1 cellular context compared by ENCODE assay signal in genomic region chr17:82439829-82440365, GRCh38.
TF ChIP-seq lines count a peak whose summit lies in the region.

No MANE protein-coding gene starts in this region.

TF ChIP-seq in GM23338, 12 proteins besides CTCF, POLR2A, EP300 and RAD21 (continued from another document):
- TF ChIP-seq, protein P1, sequence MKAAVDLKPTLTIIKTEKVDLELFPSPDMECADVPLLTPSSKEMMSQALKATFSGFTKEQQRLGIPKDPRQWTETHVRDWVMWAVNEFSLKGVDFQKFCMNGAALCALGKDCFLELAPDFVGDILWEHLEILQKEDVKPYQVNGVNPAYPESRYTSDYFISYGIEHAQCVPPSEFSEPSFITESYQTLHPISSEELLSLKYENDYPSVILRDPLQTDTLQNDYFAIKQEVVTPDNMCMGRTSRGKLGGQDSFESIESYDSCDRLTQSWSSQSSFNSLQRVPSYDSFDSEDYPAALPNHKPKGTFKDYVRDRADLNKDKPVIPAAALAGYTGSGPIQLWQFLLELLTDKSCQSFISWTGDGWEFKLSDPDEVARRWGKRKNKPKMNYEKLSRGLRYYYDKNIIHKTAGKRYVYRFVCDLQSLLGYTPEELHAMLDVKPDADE (IDR thresholded peaks at IDR 0.05) = no peak
- TF ChIP-seq ZNF331 (CRISPR knock-in tag; IDR thresholded peaks at IDR 0.05; ENCODE audit: low read depth) (no peak), STAT1 (IDR thresholded peaks at IDR 0.05; ENCODE audit: unreplicated experiment) (no peak), CREB1 (CRISPR knock-in tag; IDR thresholded peaks at IDR 0.05; ENCODE audit: low read depth) (no peak), JUNB (IDR thresholded peaks at IDR 0.05; ENCODE audit: unreplicated experiment) (no peak), ZNF114 (CRISPR knock-in tag; IDR thresholded peaks at IDR 0.05) (no peak), REST (IDR thresholded peaks at IDR 0.05; ENCODE audit: unreplicated experiment) (no peak), NANOG (IDR thresholded peaks at IDR 0.05; ENCODE audit: borderline replicate concordance) (no peak), POLR2AphosphoS5 (IDR thresholded peaks at IDR 0.05; ENCODE audit: low read depth) (no peak)
- TF ChIP-seq, protein P2, sequence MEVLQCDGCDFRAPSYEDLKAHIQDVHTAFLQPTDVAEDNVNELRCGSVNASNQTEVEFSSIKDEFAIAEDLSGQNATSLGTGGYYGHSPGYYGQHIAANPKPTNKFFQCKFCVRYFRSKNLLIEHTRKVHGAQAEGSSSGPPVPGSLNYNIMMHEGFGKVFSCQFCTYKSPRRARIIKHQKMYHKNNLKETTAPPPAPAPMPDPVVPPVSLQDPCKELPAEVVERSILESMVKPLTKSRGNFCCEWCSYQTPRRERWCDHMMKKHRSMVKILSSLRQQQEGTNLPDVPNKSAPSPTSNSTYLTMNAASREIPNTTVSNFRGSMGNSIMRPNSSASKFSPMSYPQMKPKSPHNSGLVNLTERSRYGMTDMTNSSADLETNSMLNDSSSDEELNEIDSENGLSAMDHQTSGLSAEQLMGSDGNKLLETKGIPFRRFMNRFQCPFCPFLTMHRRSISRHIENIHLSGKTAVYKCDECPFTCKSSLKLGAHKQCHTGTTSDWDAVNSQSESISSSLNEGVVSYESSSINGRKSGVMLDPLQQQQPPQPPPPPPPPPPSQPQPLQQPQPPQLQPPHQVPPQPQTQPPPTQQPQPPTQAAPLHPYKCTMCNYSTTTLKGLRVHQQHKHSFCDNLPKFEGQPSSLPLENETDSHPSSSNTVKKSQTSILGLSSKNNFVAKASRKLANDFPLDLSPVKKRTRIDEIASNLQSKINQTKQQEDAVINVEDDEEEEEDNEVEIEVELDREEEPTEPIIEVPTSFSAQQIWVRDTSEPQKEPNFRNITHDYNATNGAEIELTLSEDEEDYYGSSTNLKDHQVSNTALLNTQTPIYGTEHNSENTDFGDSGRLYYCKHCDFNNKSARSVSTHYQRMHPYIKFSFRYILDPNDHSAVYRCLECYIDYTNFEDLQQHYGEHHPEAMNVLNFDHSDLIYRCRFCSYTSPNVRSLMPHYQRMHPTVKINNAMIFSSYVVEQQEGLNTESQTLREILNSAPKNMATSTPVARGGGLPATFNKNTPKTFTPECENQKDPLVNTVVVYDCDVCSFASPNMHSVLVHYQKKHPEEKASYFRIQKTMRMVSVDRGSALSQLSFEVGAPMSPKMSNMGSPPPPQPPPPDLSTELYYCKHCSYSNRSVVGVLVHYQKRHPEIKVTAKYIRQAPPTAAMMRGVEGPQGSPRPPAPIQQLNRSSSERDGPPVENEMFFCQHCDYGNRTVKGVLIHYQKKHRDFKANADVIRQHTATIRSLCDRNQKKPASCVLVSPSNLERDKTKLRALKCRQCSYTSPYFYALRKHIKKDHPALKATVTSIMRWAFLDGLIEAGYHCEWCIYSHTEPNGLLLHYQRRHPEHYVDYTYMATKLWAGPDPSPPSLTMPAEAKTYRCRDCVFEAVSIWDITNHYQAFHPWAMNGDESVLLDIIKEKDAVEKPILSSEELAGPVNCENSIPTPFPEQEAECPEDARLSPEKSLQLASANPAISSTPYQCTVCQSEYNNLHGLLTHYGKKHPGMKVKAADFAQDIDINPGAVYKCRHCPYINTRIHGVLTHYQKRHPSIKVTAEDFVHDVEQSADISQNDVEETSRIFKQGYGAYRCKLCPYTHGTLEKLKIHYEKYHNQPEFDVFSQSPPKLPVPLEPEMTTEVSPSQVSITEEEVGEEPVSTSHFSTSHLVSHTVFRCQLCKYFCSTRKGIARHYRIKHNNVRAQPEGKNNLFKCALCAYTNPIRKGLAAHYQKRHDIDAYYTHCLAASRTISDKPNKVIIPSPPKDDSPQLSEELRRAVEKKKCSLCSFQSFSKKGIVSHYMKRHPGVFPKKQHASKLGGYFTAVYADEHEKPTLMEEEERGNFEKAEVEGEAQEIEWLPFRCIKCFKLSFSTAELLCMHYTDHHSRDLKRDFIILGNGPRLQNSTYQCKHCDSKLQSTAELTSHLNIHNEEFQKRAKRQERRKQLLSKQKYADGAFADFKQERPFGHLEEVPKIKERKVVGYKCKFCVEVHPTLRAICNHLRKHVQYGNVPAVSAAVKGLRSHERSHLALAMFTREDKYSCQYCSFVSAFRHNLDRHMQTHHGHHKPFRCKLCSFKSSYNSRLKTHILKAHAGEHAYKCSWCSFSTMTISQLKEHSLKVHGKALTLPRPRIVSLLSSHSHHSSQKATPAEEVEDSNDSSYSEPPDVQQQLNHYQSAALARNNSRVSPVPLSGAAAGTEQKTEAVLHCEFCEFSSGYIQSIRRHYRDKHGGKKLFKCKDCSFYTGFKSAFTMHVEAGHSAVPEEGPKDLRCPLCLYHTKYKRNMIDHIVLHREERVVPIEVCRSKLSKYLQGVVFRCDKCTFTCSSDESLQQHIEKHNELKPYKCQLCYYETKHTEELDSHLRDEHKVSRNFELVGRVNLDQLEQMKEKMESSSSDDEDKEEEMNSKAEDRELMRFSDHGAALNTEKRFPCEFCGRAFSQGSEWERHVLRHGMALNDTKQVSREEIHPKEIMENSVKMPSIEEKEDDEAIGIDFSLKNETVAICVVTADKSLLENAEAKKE (CRISPR knock-in tag; IDR thresholded peaks at IDR 0.05) = no peak
